ENCODE assay signal across 20 cellular contexts in genomic region chr11:64753019-64753379, GRCh38. TPM values are rescaled to one million over a fixed set of nuclear protein-coding genes. Genes with fewer than 3 reads are reported as not detected.
"Had no signal": no experiment of that assay in that cellular context is flagged by ENCODE, and none has a peak within 500 bp of the region (broad histone marks: within the 10 kb centered on the region; RNA-seq: fewer than 3 reads in every experiment).

No MANE protein-coding gene starts in this region.

- H3K4me3 ChIP-seq: body of pancreas, dorsolateral prefrontal cortex, ovary, right lobe of liver, spleen, thyroid gland had no signal

- H3K9me3 ChIP-seq: body of pancreas, ovary, right lobe of liver, spleen, thyroid gland had no signal

- H3K27me3 ChIP-seq: body of pancreas, dorsolateral prefrontal cortex, foreskin keratinocyte, ovary, right lobe of liver, spleen, thyroid gland had no signal

- H3K27ac ChIP-seq: body of pancreas, dorsolateral prefrontal cortex, foreskin keratinocyte, ovary, right lobe of liver, spleen, thyroid gland had no signal

- H3K27me3 Mint-ChIP-seq: activated naive CD8-positive, alpha-beta T cell; memory B cell; stimulated activated naive B cell treated with anti-CD40 and anti-IgM and Interleukin-4, amounts not matched to agents 10 μg/mL and 1 μg/mL and 100 μg/mL, for 72 hours had no signal

- H3K9me3 Mint-ChIP-seq: activated T-helper 1 cell treated with anti-CD3 and anti-CD28 coated beads, Interleukin-12 subunit alpha, Interleukin-12 subunit beta, Interleukin-2, Interleukin-4 antibody, amounts not matched to agents 30 ng/mL and 10 ng/mL and 1 ng/mL, durations not matched to agents 14 hours and 24 hours and 36 hours; memory B cell; neural crest cell; stimulated activated naive B cell treated with anti-CD40 and anti-IgM and Interleukin-4, amounts not matched to agents 10 μg/mL and 1 μg/mL and 100 μg/mL, for 72 hours had no signal

- H3K36me3 ChIP-seq: ovary, right lobe of liver, thyroid gland had no signal

- DNase-seq: activated CD4-positive, alpha-beta T cell treated with anti-CD3 and anti-CD28 coated beads, Interleukin-2, amount 50 U/mL, for 1 hour; activated gamma-delta T cell treated with Interleukin-2 at 50 U/mL for 16 hours; amygdala; foreskin keratinocyte; ovary; stimulated activated CD4-positive, alpha-beta T cell treated with anti-CD3 and anti-CD28 coated beads, Interleukin-4, amount 100 ng/mL, for 4 hours; stimulated activated naive B cell treated with anti-CD40 and anti-IgM and Interleukin-4, amounts not matched to agents 10 μg/mL and 1 μg/mL and 100 μg/mL, for 72 hours; T-helper 1 cell; T1000; thyroid gland had no signal

- H3K4me3 Mint-ChIP-seq: activated naive CD8-positive, alpha-beta T cell; activated T-helper 1 cell treated with anti-CD3 and anti-CD28 coated beads, Interleukin-12 subunit alpha, Interleukin-12 subunit beta, Interleukin-2, Interleukin-4 antibody, amounts not matched to agents 30 ng/mL and 10 ng/mL and 1 ng/mL, durations not matched to agents 14 hours and 24 hours and 36 hours; memory B cell; neural crest cell; stimulated activated naive B cell treated with anti-CD40 and anti-IgM and Interleukin-4, amounts not matched to agents 10 μg/mL and 1 μg/mL and 100 μg/mL, for 72 hours had no signal

- ATAC-seq: body of pancreas; foreskin keratinocyte; right lobe of liver; SK-N-SH treated with all-trans-retinoic acid at 6 μM for 48 hours; stimulated activated naive B cell treated with anti-CD40 and anti-IgM and Interleukin-4, amounts not matched to agents 10 μg/mL and 1 μg/mL and 100 μg/mL, for 72 hours had no signal

- H3K27ac Mint-ChIP-seq: activated naive CD8-positive, alpha-beta T cell; activated T-helper 1 cell treated with anti-CD3 and anti-CD28 coated beads, Interleukin-12 subunit alpha, Interleukin-12 subunit beta, Interleukin-2, Interleukin-4 antibody, amounts not matched to agents 30 ng/mL and 10 ng/mL and 1 ng/mL, durations not matched to agents 14 hours and 24 hours and 36 hours; memory B cell; stimulated activated naive B cell treated with anti-CD40 and anti-IgM and Interleukin-4, amounts not matched to agents 10 μg/mL and 1 μg/mL and 100 μg/mL, for 72 hours had no signal

- H3K4me1 ChIP-seq: body of pancreas, foreskin keratinocyte, right lobe of liver had no signal

RNA-seq across cellular contexts. Expression of gene NRXN2, which starts 30.0 kb away (rescaled TPM):
- total RNA-seq: foreskin keratinocyte, pulmonary artery endothelial cell had no signal
- polyA plus RNA-seq: foreskin keratinocyte had no signal
